14 cellular contexts compared by ENCODE assay signal in genomic region chr10:110863361-110863760, GRCh38. TPM values are rescaled to one million over a fixed set of nuclear protein-coding genes. Genes with fewer than 3 reads are reported as not detected.
DNase-seq lines count a peak whose midpoint lies in the region; TF ChIP-seq lines count a peak whose summit lies in the region.
"Had no signal": no experiment of that assay in that cellular context is flagged by ENCODE, and none has a peak within 500 bp of the region (broad histone marks: within the 10 kb centered on the region; RNA-seq: fewer than 3 reads in every experiment).

No MANE protein-coding gene starts in this region.

- H3K9ac ChIP-seq in OCI-LY1 (ENCODE audit: low read length) (no peak overlapping the region), skeletal muscle tissue (ENCODE audit: low read depth in 1 of 3, low read length in 3 of 3) (no peak overlapping the region)

- H3K4me3 ChIP-seq in OCI-LY1 (ENCODE audit: low read depth, low read length, poor library complexity, severe bottlenecking) = no peak overlapping the region
- no peak overlapping the region for H3K4me3 ChIP-seq in skeletal muscle tissue (ENCODE audit: low read length in 3 of 3)
- H3K4me3 ChIP-seq: right atrium auricular region had no signal

- no peaks in the 10 kb centered on the region for H3K79me2 ChIP-seq in OCI-LY1 (ENCODE audit: insufficient read depth, low read length)

- no peaks in the 10 kb centered on the region for H3K36me3 Mint-ChIP-seq in dendritic cell treated with granulocyte-macrophage colony-stimulating factor and Interleukin-4, amounts not matched to agents 40 ng/mL and 50 ng/mL, for 4 days (ENCODE audit: low read depth)
- H3K36me3 Mint-ChIP-seq: mesothelial cell of epicardium had no signal

- peaks cover 10% of the 10 kb centered on the region; the same call in 1 of the 2 replicates for H3F3A ChIP-seq in OCI-LY1 (ENCODE audit: insufficient read depth, low read length)

- no peak overlapping the region for H3K4me2 ChIP-seq in OCI-LY1 (ENCODE audit: low read length)

- H3K9me3 Mint-ChIP-seq in dendritic cell treated with granulocyte-macrophage colony-stimulating factor and Interleukin-4, amounts not matched to agents 40 ng/mL and 50 ng/mL, for 4 days = no peaks in the 10 kb centered on the region
- H3K9me3 Mint-ChIP-seq: mesothelial cell of epicardium had no signal

- H2AFZ ChIP-seq in OCI-LY1 (ENCODE audit: low read length) = no peak overlapping the region

- TF ChIP-seq CTCF in OCI-LY1 (IDR thresholded peaks at IDR 0.05; ENCODE audit: low read length) = no peak
- TF ChIP-seq CTCF in GM13977 (IDR thresholded peaks at IDR 0.05; ENCODE audit: extremely low read depth, insufficient read depth, missing control alignments) = no peak

- H3K4me1 ChIP-seq in OCI-LY1 (ENCODE audit: insufficient read depth, low read length, severe bottlenecking) (peaks cover 95% of the 10 kb centered on the region), skeletal muscle tissue (ENCODE audit: control insufficient read depth in 3 of 3, insufficient read depth in 3 of 3, low read length in 3 of 3) (peaks cover 21 to 33% (median 32%) of the 10 kb centered on the region in 3 donors)

- H3K9me3 ChIP-seq in OCI-LY1 (ENCODE audit: low read length) (no peaks in the 10 kb centered on the region), skeletal muscle tissue (ENCODE audit: control insufficient read depth in 3 of 3, low read length in 3 of 3) (no peaks in the 10 kb centered on the region)
- H3K9me3 ChIP-seq: right atrium auricular region had no signal

- peak; percentile 19 for DNase-seq in NOMO-1 treated with DMSO at 0.1 percent for 48 hours (lab: John Stamatoyannopoulos, UW; ENCODE audit: unreplicated experiment)
- no peak for DNase-seq in NOMO-1 treated with dmso at 0.1 percent for 144 hours (lab: John Stamatoyannopoulos, UW; ENCODE audit: unreplicated experiment)
- DNase-seq in GM13977 (ENCODE audit: low spot score) = no peak
- no peak for DNase-seq in stimulated activated CD4-positive, alpha-beta T cell treated with anti-CD3 and anti-CD28 coated beads, Interleukin-1b, Interleukin-23, amount 100 ng/mL, for 48 hours
- no peak for DNase-seq in NCI-H2107 treated with DMSO at 0.1 percent for 48 hours (lab: John Stamatoyannopoulos, UW; ENCODE audit: unreplicated experiment)
- DNase-seq: 8988T, NCI-H1417 treated with DMSO at 0.1 percent for 48 hours, NCI-H524, trophoblast cell had no signal

- no peaks in the 10 kb centered on the region for H3K9me2 ChIP-seq in OCI-LY1 (ENCODE audit: low read depth, low read length)

- H4K20me1 ChIP-seq in OCI-LY1 (ENCODE audit: insufficient read depth, low read length) = no peaks in the 10 kb centered on the region

- intact Hi-C loops in dendritic cell treated with granulocyte-macrophage colony-stimulating factor and Interleukin-4, amounts not matched to agents 40 ng/mL and 50 ng/mL, for 4 days (cut with micrococcal nuclease) = no loop called here

- H3K4me1 Mint-ChIP-seq in dendritic cell treated with granulocyte-macrophage colony-stimulating factor and Interleukin-4, amounts not matched to agents 40 ng/mL and 50 ng/mL, for 4 days (ENCODE audit: low read depth) = peaks cover 83% of the 10 kb centered on the region

- no peaks in the 10 kb centered on the region for H3K27me3 Mint-ChIP-seq in dendritic cell treated with granulocyte-macrophage colony-stimulating factor and Interleukin-4, amounts not matched to agents 40 ng/mL and 50 ng/mL, for 4 days

- in situ Hi-C loops in GM13977 (cut with MboI; ENCODE audit: low pct_unique_long_range_greater_than_20kb, low sequenced_read_pairs, unreplicated experiment) = no loop called here

- no peak overlapping the region for H3K4me3 Mint-ChIP-seq in dendritic cell treated with granulocyte-macrophage colony-stimulating factor and Interleukin-4, amounts not matched to agents 40 ng/mL and 50 ng/mL, for 4 days
- H3K4me3 Mint-ChIP-seq: mesothelial cell of epicardium had no signal

- no peaks in the 10 kb centered on the region for H3K27me3 ChIP-seq in OCI-LY1 (ENCODE audit: insufficient read depth, low read length)
- H3K27me3 ChIP-seq in skeletal muscle tissue (ENCODE audit: control insufficient read depth in 3 of 3, insufficient read depth in 3 of 3, low read length in 3 of 3) = no peaks in the 10 kb centered on the region
- H3K27me3 ChIP-seq: right atrium auricular region had no signal

- H3K27ac ChIP-seq in OCI-LY1 (ENCODE audit: low read depth, low read length, poor library complexity, severe bottlenecking) = peak overlapping the region; percentile 98
- H3K27ac ChIP-seq in skeletal muscle tissue (ENCODE audit: low read depth, low read length) = peak overlapping the region; percentile 13
- H3K27ac ChIP-seq: right atrium auricular region had no signal

- peak overlapping the region; percentile 99 for H3K27ac Mint-ChIP-seq in dendritic cell treated with granulocyte-macrophage colony-stimulating factor and Interleukin-4, amounts not matched to agents 40 ng/mL and 50 ng/mL, for 4 days
- H3K27ac Mint-ChIP-seq: mesothelial cell of epicardium had no signal

- H3K36me3 ChIP-seq in OCI-LY1 (ENCODE audit: insufficient read depth, low read length) = no peaks in the 10 kb centered on the region
- no peaks in the 10 kb centered on the region for H3K36me3 ChIP-seq in skeletal muscle tissue (ENCODE audit: control insufficient read depth in 3 of 3, insufficient read depth in 3 of 3, low read length in 3 of 3)
- H3K36me3 ChIP-seq: right atrium auricular region had no signal

RNA-seq across cellular contexts. Expression of gene PDCD4, which starts 8.4 kb away (rescaled TPM):
- 90.3 TPM for total RNA-seq in skeletal muscle tissue

RNA-seq across cellular contexts. Expression of gene BBIP1, which starts 55.6 kb away (rescaled TPM):
- total RNA-seq in skeletal muscle tissue = 6.3 TPM

RNA-seq across cellular contexts. Expression of gene SHOC2, which starts 56.0 kb away (rescaled TPM):
- 47.5 TPM for total RNA-seq in skeletal muscle tissue
